Comparison of ENCODE assay signal across 14 cellular contexts in genomic region chr1:85575363-85575995, GRCh38. TPM values are rescaled to one million over a fixed set of nuclear protein-coding genes. Genes with fewer than 3 reads are reported as not detected.
A peak's percentile ranks its signal among the peaks of the same experiment; 100 is the strongest.
DNase-seq lines count a peak whose midpoint lies in the region; ATAC-seq, FAIRE-seq and TF ChIP-seq lines count a peak whose summit lies in the region.
"Had no signal": no experiment of that assay in that cellular context is flagged by ENCODE, and none has a peak within 500 bp of the region (broad histone marks: within the 10 kb centered on the region; RNA-seq: fewer than 3 reads in every experiment).

No MANE protein-coding gene starts in this region.

- H3K9ac ChIP-seq in endothelial cell of umbilical vein (replicated peaks; ENCODE audit: extremely low read depth, insufficient read depth, low read length): no peak overlapping the region
- H3K9ac ChIP-seq in rectal smooth muscle tissue (ENCODE audit: low read length): no peak overlapping the region

- in situ Hi-C loops in KBM-7 (cut with MboI; ENCODE audit: low pct_unique_long_range_greater_than_20kb, low sequenced_read_pairs): no loop called here

- H3K4me1 ChIP-seq in endothelial cell of umbilical vein (ENCODE audit: control insufficient read depth, extremely low read depth, insufficient read depth, low read length) (peaks cover 68% of the 10 kb centered on the region), rectal smooth muscle tissue (ENCODE audit: control insufficient read depth, insufficient read depth, low read length) (peaks cover 5% of the 10 kb centered on the region)
- H3K4me1 ChIP-seq: parathyroid adenoma had no signal

- BruUV-seq in endothelial cell of umbilical vein (replicated peaks; lab: Mats Ljungman, UMichigan): no TSS peak

- H3K27ac ChIP-seq in endothelial cell of umbilical vein (ENCODE audit: insufficient read depth, low read depth, low read length) (no peak overlapping the region), rectal smooth muscle tissue (ENCODE audit: low read depth, low read length) (peak overlapping the region; percentile 30)

- POLR2A ChIA-PET in BJ (lab: Charles Lee) (interaction anchor here (1.5 kb wide), 1 partner anchor 36 kb away, joined by 5 read pairs; no protein-coding TSS in a partner anchor), endothelial cell of umbilical vein (lab: Charles Lee) (interaction anchor here (0.8 to 6.1 kb wide), 5 partner anchors 9 to 245 kb away, joined by 3 to 41 read pairs (median 10); partner anchors contain the start of gene DDAH1)

- no peaks in the 10 kb centered on the region for H4K20me1 ChIP-seq in endothelial cell of umbilical vein (replicated peaks; ENCODE audit: control insufficient read depth, extremely low read depth, insufficient read depth, low read length)

- TF ChIP-seq CTCF in BJ (IDR thresholded peaks at IDR 0.05; ENCODE audit: insufficient read depth, low read depth, low read length): no peak
- TF ChIP-seq CTCF in endothelial cell of umbilical vein (IDR thresholded peaks at IDR 0.05; ENCODE audit: extremely low read depth in 1 of 2, insufficient read depth in 1 of 2, low read depth in 1 of 2, low read length in 2 of 2): no peak

- no peak for TF ChIP-seq POLR2A in endothelial cell of umbilical vein (IDR thresholded peaks at IDR 0.05; ENCODE audit: low read depth, low read length)

- peak overlapping the region; percentile 21 for H3K4me2 ChIP-seq in endothelial cell of umbilical vein (ENCODE audit: insufficient read depth, low read length)

- H3K79me2 ChIP-seq in endothelial cell of umbilical vein (ENCODE audit: control insufficient read depth, insufficient read depth, low read length): peaks cover 69% of the 10 kb centered on the region
- H3K79me2 ChIP-seq: parathyroid adenoma had no signal

- no peak for TF ChIP-seq EP300 in Ishikawa (IDR thresholded peaks at IDR 0.05; ENCODE audit: borderline replicate concordance)

- no peaks in the 10 kb centered on the region for H3K9me3 ChIP-seq in endothelial cell of umbilical vein (replicated peaks; ENCODE audit: control insufficient read depth, insufficient read depth, low read length)

- FAIRE-seq in endothelial cell of umbilical vein (lab: Jason Lieb, UNC): no peak
- FAIRE-seq: urothelium cell line had no signal

- no peak for TF ChIP-seq RAD21 in Ishikawa (IDR thresholded peaks at IDR 0.05; ENCODE audit: low read depth)

- no peak for DNase-seq in BJ (ENCODE audit: low read depth)
- DNase-seq in endothelial cell of umbilical vein (ENCODE audit: low read depth, low spot score): no peak
- no peak for DNase-seq in superior temporal gyrus (ENCODE audit: extremely low spot score)
- DNase-seq in T-helper 9 cell: no peak
- DNase-seq in KBM-7: no peak
- DNase-seq: Karpas-422; NCI-H2029 treated with DMSO at 0.1 percent for 48 hours; NCI-H774; stimulated activated CD4-positive, alpha-beta T cell treated with anti-CD3 and anti-CD28 coated beads, Interleukin-2, amount 100 ng/mL, for 24 hours had no signal

- no peaks in the 10 kb centered on the region for H3K27me3 ChIP-seq in BJ (ENCODE audit: control insufficient read depth, insufficient read depth, low read length)
- no peaks in the 10 kb centered on the region for H3K27me3 ChIP-seq in endothelial cell of umbilical vein (ENCODE audit: control insufficient read depth in 2 of 2, insufficient read depth in 2 of 2, low read length in 2 of 2)
- H3K27me3 ChIP-seq in rectal smooth muscle tissue (ENCODE audit: control insufficient read depth, insufficient read depth, low read length): no peaks in the 10 kb centered on the region

- H3K36me3 ChIP-seq in BJ (ENCODE audit: control insufficient read depth, insufficient read depth, low read length): no peaks in the 10 kb centered on the region; the same call in 1 of the 2 replicates
- no peaks in the 10 kb centered on the region for H3K36me3 ChIP-seq in endothelial cell of umbilical vein (ENCODE audit: control insufficient read depth in 2 of 2, extremely low read depth in 1 of 2, insufficient read depth in 2 of 2, low read length in 2 of 2)
- H3K36me3 ChIP-seq in rectal smooth muscle tissue (ENCODE audit: control insufficient read depth, insufficient read depth, low read length): no peaks in the 10 kb centered on the region

- no peak for ATAC-seq in HG02588 (IDR thresholded peaks at IDR 0.05; ENCODE audit: unreplicated experiment)

- intact Hi-C loops in endothelial cell of umbilical vein (cut with micrococcal nuclease): no loop called here

- dilution Hi-C loops in endothelial cell of umbilical vein (cut with MboI; ENCODE audit: extremely low pct_ligation_motif_present, low sequenced_read_pairs): no loop called here

- CTCF ChIA-PET in BJ (lab: Yijun Ruan, JAX): interaction anchor here (1.1 to 2.0 kb wide), 4 partner anchors 12 to 232 kb away, joined by 3 to 8 read pairs (median 4); no protein-coding TSS in a partner anchor
- CTCF ChIA-PET in endothelial cell of umbilical vein (lab: Charles Lee): interaction anchor here (1.2 kb wide), 1 partner anchor 245 kb away, joined by 4 read pairs; no protein-coding TSS in a partner anchor

- no peak overlapping the region for H2AFZ ChIP-seq in endothelial cell of umbilical vein (ENCODE audit: low read depth, low read length)

- H3K9me1 ChIP-seq in endothelial cell of umbilical vein (replicated peaks; ENCODE audit: control insufficient read depth, extremely low read depth, insufficient read depth, low read length): no peaks in the 10 kb centered on the region

- H3K4me3 ChIP-seq in BJ (ENCODE audit: low read depth, low read length): peak overlapping the region; percentile 1; the same call in 1 of the 2 replicates
- no peak overlapping the region for H3K4me3 ChIP-seq in endothelial cell of umbilical vein (replicated peaks in 1 of 3; ENCODE audit: insufficient read depth in 1 of 3, low read depth in 1 of 3, low read length in 3 of 3)
- no peak overlapping the region for H3K4me3 ChIP-seq in rectal smooth muscle tissue (ENCODE audit: low read length)

TF ChIP-seq in Ishikawa, 13 proteins besides CTCF, POLR2A, EP300 and RAD21:
- TF ChIP-seq, protein P1, sequence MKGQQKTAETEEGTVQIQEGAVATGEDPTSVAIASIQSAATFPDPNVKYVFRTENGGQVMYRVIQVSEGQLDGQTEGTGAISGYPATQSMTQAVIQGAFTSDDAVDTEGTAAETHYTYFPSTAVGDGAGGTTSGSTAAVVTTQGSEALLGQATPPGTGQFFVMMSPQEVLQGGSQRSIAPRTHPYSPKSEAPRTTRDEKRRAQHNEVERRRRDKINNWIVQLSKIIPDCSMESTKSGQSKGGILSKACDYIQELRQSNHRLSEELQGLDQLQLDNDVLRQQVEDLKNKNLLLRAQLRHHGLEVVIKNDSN (IDR thresholded peaks at IDR 0.05): no peak
- TF ChIP-seq FOXM1 (IDR thresholded peaks at IDR 0.05; ENCODE audit: borderline replicate concordance, low read depth) (no peak), TCF12 (IDR thresholded peaks at IDR 0.05; ENCODE audit: low read depth) (no peak), MAX (IDR thresholded peaks at IDR 0.05) (no peak), EGR1 (IDR thresholded peaks at IDR 0.05) (no peak), ZBTB7A (IDR thresholded peaks at IDR 0.05; ENCODE audit: low read depth) (no peak), YY1 (IDR thresholded peaks at IDR 0.05; ENCODE audit: low read depth) (no peak), NFIC (IDR thresholded peaks at IDR 0.05) (no peak), CEBPB (IDR thresholded peaks at IDR 0.05) (peak; percentile 95)

TF ChIP-seq in endothelial cell of umbilical vein, 7 proteins besides CTCF, POLR2A, EP300 and RAD21:
- TF ChIP-seq POLR2AphosphoS5 (IDR thresholded peaks at IDR 0.05; ENCODE audit: insufficient read depth, low read depth, low read length) (no peak), MYC (IDR thresholded peaks at IDR 0.05; ENCODE audit: low read depth, low read length) (no peak)
TF ChIP-seq in endothelial cell of umbilical vein: peak in this region for 0.

RNA-seq across cellular contexts. Expression of gene CCN1, which starts 5.1 kb away (rescaled TPM):
- polyA plus RNA-seq in BJ (2011; rRNA removed) (273 and 284 TPM in 2 replicates), endothelial cell of umbilical vein (462 and 516 TPM in 2 replicates)
- 148 and 193 TPM in 2 replicates for polyA minus RNA-seq in BJ (2011; rRNA and poly(A)+ RNA removed)
- total RNA-seq in endothelial cell of umbilical vein: 899 and 1,036 TPM in 2 replicates
- 1,025 and 1,084 TPM in 2 replicates for polyA plus RNA-seq in endothelial cell of umbilical vein (2011; cell fraction: cytosol; rRNA removed)
- 1,068 and 1,375 TPM in 2 replicates for polyA plus RNA-seq in endothelial cell of umbilical vein (2011; cell fraction: nucleus; rRNA removed)
- polyA plus RNA-seq in endothelial cell of umbilical vein (2012): 928 and 992 TPM in 2 replicates
- 488 and 545 TPM in 2 replicates for polyA minus RNA-seq in endothelial cell of umbilical vein
- 28.7 TPM for polyA minus RNA-seq in endothelial cell of umbilical vein (2011; cell fraction: cytosol; rRNA and poly(A)+ RNA removed)
- 275 and 431 TPM in 2 replicates for polyA minus RNA-seq in endothelial cell of umbilical vein (2011; cell fraction: nucleus; rRNA and poly(A)+ RNA removed)
